ENCODE assay signal across 9 cellular contexts in genomic region chr2:8679567-8679826, GRCh38. TPM values are rescaled to one million over a fixed set of nuclear protein-coding genes. Genes with fewer than 3 reads are reported as not detected.
DNase-seq lines count a peak whose midpoint lies in the region; ATAC-seq and TF ChIP-seq lines count a peak whose summit lies in the region.
"Had no signal": no experiment of that assay in that cellular context is flagged by ENCODE, and none has a peak within 500 bp of the region (broad histone marks: within the 10 kb centered on the region; RNA-seq: fewer than 3 reads in every experiment).

No MANE protein-coding gene starts in this region.

- peak overlapping the region; percentile 88 to 100 (median 99) for H3K27ac ChIP-seq in heart left ventricle
- H3K27ac ChIP-seq in mammary epithelial cell (ENCODE audit: insufficient read depth, low read depth, low read length): no peak overlapping the region
- peak overlapping the region; percentile 95 for H3K27ac ChIP-seq in vagina

- BruUV-seq in mammary epithelial cell (replicated peaks; lab: Mats Ljungman, UMichigan): no TSS peak

- H3K27me3 ChIP-seq in heart left ventricle (peaks cover 0 to 18% (median 0%) of the 10 kb centered on the region in 9 donors), mammary epithelial cell (ENCODE audit: insufficient read depth, low read length) (peaks cover 4% of the 10 kb centered on the region), vagina (no peaks in the 10 kb centered on the region)

- H3K9ac ChIP-seq in mammary epithelial cell (ENCODE audit: insufficient read depth, low read length): no peak overlapping the region

- no peak for ATAC-seq in heart left ventricle
- no peak for ATAC-seq in mucosa of descending colon

- DNase-seq in heart left ventricle (no peak), cardiac septum (ENCODE audit: low spot score) (no peak), mammary epithelial cell (no peak), mucosa of descending colon (no peak), vagina (ENCODE audit: extremely low spot score in 2 of 2) (no peak), anterior cingulate cortex (lab: John Stamatoyannopoulos, UW) (no peak), superior temporal gyrus (ENCODE audit: extremely low spot score) (no peak), NCI-H524 treated with DMSO at 0.1 percent for 48 hours (lab: John Stamatoyannopoulos, UW) (no peak)
- DNase-seq: NCI-H1436 treated with DMSO at 0.1 percent for 48 hours had no signal

- H3K9me3 ChIP-seq in heart left ventricle: peaks cover 0 to 11% (median 4%) of the 10 kb centered on the region in 12 donors
- peaks cover 2% of the 10 kb centered on the region for H3K9me3 ChIP-seq in mammary epithelial cell (replicated peaks; ENCODE audit: insufficient read depth, low read length)
- H3K9me3 ChIP-seq in mucosa of descending colon: peaks cover 1% of the 10 kb centered on the region
- H3K9me3 ChIP-seq in vagina: no peaks in the 10 kb centered on the region

- WGBS in heart left ventricle, 4 donors: 6 to 11% (median 9%) methylated on average over 8 of the region's 8 CpGs
- 72% methylated on average over 8 of the region's 8 CpGs for WGBS in mammary epithelial cell (ENCODE audit: low coverage, missing lambda C conversion rate)

- CTCF ChIA-PET in mammary epithelial cell (lab: Charles Lee; ENCODE audit: low non-redundant PET): interaction anchor here (0.6 kb wide), 1 partner anchor 1476 kb away, joined by 3 read pairs; no protein-coding TSS in a partner anchor

- no peaks in the 10 kb centered on the region for H4K20me1 ChIP-seq in mammary epithelial cell (ENCODE audit: insufficient read depth, low read length)

- intact Hi-C loops in heart left ventricle (cut with DNase I): loop anchor here in 7 of 10 donors (5.0 to 10.0 kb wide), 14 partner anchors 85 to 677 kb away; no protein-coding TSS in a partner anchor
- intact Hi-C loops in cardiac septum (cut with DNase I): loop anchor here (2.0 to 5.0 kb wide), 7 partner anchors 87 to 677 kb away; no protein-coding TSS in a partner anchor
- intact Hi-C loops in mammary epithelial cell (cut with micrococcal nuclease): no loop called here
- intact Hi-C loops in mucosa of descending colon (cut with DNase I, micrococcal nuclease): no loop called here
- intact Hi-C loops in vagina (cut with DNase I): loop anchor here (10.0 kb wide), 1 partner anchor 675 kb away; no protein-coding TSS in a partner anchor

- peak overlapping the region; percentile 66 for H2AFZ ChIP-seq in mammary epithelial cell (ENCODE audit: low read depth, low read length)

- dilution Hi-C loops in mammary epithelial cell (cut with HindIII; ENCODE audit: low sequenced_read_pairs): no loop called here

- peak overlapping the region; percentile 32 to 87 (median 69) for H3K4me3 ChIP-seq in heart left ventricle
- no peak overlapping the region for H3K4me3 ChIP-seq in mammary epithelial cell (replicated peaks in 1 of 3; ENCODE audit: insufficient read depth in 1 of 3, low read depth in 2 of 3, low read length in 3 of 3)
- H3K4me3 ChIP-seq in mucosa of descending colon: peak overlapping the region; percentile 54
- peak overlapping the region; percentile 46 to 63 for H3K4me3 ChIP-seq in vagina

- H3K36me3 ChIP-seq in heart left ventricle (no peaks in the 10 kb centered on the region), mammary epithelial cell (ENCODE audit: insufficient read depth, low read length) (no peaks in the 10 kb centered on the region), mucosa of descending colon (ENCODE audit: low read depth) (no peaks in the 10 kb centered on the region), vagina (no peaks in the 10 kb centered on the region)

- peaks cover 5% of the 10 kb centered on the region for H3K79me2 ChIP-seq in mammary epithelial cell (ENCODE audit: insufficient read depth, low read length)

- in situ Hi-C loops in mammary epithelial cell (cut with MboI; ENCODE audit: low sequenced_read_pairs in 2 of 2): loop anchor here (25.0 kb wide), 3 partner anchors 992 to 1567 kb away; no protein-coding TSS in a partner anchor

- H3K4me1 ChIP-seq in heart left ventricle (peaks cover 0 to 57% (median 38%) of the 10 kb centered on the region in 12 donors), mammary epithelial cell (ENCODE audit: insufficient read depth, low read length) (peaks cover 14% of the 10 kb centered on the region), mucosa of descending colon (ENCODE audit: low read depth) (peaks cover 13% of the 10 kb centered on the region), vagina (peaks cover 52% of the 10 kb centered on the region)

- TF ChIP-seq POLR2A in heart left ventricle (IDR thresholded peaks at IDR 0.05): no peak
- no peak for TF ChIP-seq POLR2A in vagina (IDR thresholded peaks at IDR 0.05)

- H3K4me2 ChIP-seq in mammary epithelial cell (ENCODE audit: insufficient read depth, low read depth, low read length): no peak overlapping the region

- TF ChIP-seq CTCF in heart left ventricle (IDR thresholded peaks at IDR 0.05) (no peak), mammary epithelial cell (conservative IDR thresholded peaks at IDR 0.05 in 1 of 2, IDR thresholded peaks at IDR 0.05 in 1 of 2; ENCODE audit: extremely low read depth in 1 of 2, insufficient read depth in 1 of 2, low read depth in 1 of 2, low read length in 2 of 2) (no peak), mucosa of descending colon (IDR thresholded peaks at IDR 0.05) (no peak), vagina (IDR thresholded peaks at IDR 0.05) (no peak)

RNA-seq across cellular contexts. Expression of gene ID2, which starts 2.4 kb away (rescaled TPM):
- total RNA-seq in heart left ventricle (100 to 1,000 TPM in 1 of 9 donors, 10 to 100 TPM in 8; 17.3 to 121 (median 25.5) TPM), cardiac septum (35.1 TPM), mammary epithelial cell (1 to 10 TPM; 4.4 to 8.7 TPM), mucosa of descending colon (100 to 1,000 TPM in 2 of 3 donors, 10 to 100 TPM in 1; 97.4 to 190 (median 170) TPM), vagina (378 TPM)
- polyA plus RNA-seq in heart left ventricle (10 to 100 TPM; 44.9 to 92.0 TPM), mammary epithelial cell (14.7 TPM)
- not detected for polyA minus RNA-seq in mammary epithelial cell

Comparison
In these comparisons a context has a peak if more than half of its experiments do, and no peak if none do; other contexts are left out.
1. H3K4me3 ChIP-seq: peak in heart left ventricle (12 of 12), mucosa of descending colon (single experiment) and vagina (2 of 2); none in mammary epithelial cell (0 of 3).
2. intact Hi-C loops: an anchor here in heart left ventricle (5.0 to 10.0 kb wide), cardiac septum (2.0 to 5.0 kb wide) and vagina (10.0 kb wide); none called in mammary epithelial cell and mucosa of descending colon.